ENCODE assay signal across 8 cellular contexts in the genomic region with DNA sequence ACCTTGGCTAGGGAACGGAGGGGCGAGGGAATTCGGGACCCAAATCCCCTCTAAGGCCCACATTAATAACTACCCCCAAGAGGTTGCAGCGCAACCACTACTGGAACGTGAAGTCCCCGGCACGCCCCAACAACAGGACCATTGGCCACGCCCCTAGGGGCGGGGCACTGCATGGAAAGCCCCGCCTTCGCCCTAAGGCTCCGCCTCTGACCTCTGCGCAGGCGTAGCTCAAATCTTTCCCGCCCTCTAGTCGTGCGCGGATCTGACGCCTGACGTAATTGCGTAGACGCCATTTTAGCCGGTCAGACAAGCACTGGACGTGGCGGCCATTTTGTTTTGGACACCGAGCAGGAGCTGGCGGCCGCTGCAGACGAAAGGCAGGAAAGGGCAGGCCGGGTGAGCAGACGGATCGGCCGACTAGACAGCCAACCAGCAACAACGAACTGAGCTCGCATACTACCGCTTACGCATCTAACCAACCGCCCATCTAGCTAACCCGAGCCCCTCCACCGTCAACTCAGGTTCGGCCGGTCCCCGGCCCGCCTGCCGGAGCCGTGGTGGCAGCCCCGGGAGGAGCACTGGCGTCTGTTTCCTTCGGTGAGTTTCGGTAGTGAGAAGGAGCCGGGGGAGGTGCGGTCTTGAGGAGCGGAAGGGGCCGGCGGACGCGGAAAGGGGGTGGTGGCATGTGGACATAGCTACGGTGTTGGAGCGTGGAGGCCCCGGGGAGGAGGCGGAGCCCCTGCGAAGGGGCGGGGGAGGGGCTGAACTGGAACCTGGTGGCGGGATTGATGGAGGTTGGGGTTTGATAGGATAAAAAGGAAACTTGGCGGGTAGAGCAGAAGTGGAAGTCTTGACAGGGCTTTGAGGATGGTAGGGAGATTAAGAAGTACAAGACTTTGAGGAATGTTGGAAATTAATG. TPM values are rescaled to one million over a fixed set of nuclear protein-coding genes. Genes with fewer than 3 reads are reported as not detected.
DNase-seq lines count a peak whose midpoint lies in the region; ATAC-seq and TF ChIP-seq lines count a peak whose summit lies in the region.

Gene CHTOP (plus strand): TSS at position 320 of the 919 bp plus-strand sequence. CDS start 2,523 bp downstream, outside the sequence.

- H3K27ac ChIP-seq in angular gyrus (ENCODE audit: low read depth, low read length) (peak within 1 kb of the TSS; percentile 99), prostate gland (peak within 1 kb of the TSS; percentile 99 to 100), urinary bladder (ENCODE audit: low read depth) (peak within 1 kb of the TSS; percentile 99)

- DNase-seq in NCI-H187 (lab: John Stamatoyannopoulos, UW) (peak; percentile 100), T-helper 2 cell (peak; percentile 86 to 97 (median 93)), left ventricle myocardium superior (peak; percentile 98), prostate gland (ENCODE audit: low spot score) (peak; percentile 98)

- peak in 2 of 4 experiments; percentile 26 to 44 for TF ChIP-seq CTCF in prostate gland (IDR thresholded peaks at IDR 0.05)

- intact Hi-C loops in left ventricle myocardium superior (cut with micrococcal nuclease) = no loop called here
- intact Hi-C loops in prostate gland (cut with DNase I) = loop anchor here (2.0 kb wide), 2 partner anchors 21 to 25 kb away; partner anchors contain the start of genes S100A16 and SNAPIN

- H3K9me3 ChIP-seq in prostate gland = no peaks in the 10 kb centered on the region

- H3K4me1 ChIP-seq in prostate gland (replicated peaks) = no peaks in the 10 kb centered on the region
- no peaks in the 10 kb centered on the region for H3K4me1 ChIP-seq in urinary bladder (ENCODE audit: insufficient read depth)

- H3K36me3 ChIP-seq in prostate gland = peaks cover 0 to 9% of the 10 kb centered on the region in 2 donors
- no peaks in the 10 kb centered on the region for H3K36me3 ChIP-seq in urinary bladder (ENCODE audit: insufficient read depth)

- H3K4me3 ChIP-seq in prostate gland (peak within 1 kb of the TSS; percentile 76 to 93), urinary bladder (ENCODE audit: low read depth, low read length) (peak within 1 kb of the TSS; percentile 71)

- H3K27me3 ChIP-seq in prostate gland (replicated peaks; ENCODE audit: insufficient read depth) = no peaks in the 10 kb centered on the region

- ATAC-seq in GM18498 (IDR thresholded peaks at IDR 0.05; ENCODE audit: unreplicated experiment) (peak; percentile 85), HG02938 (IDR thresholded peaks at IDR 0.05; ENCODE audit: unreplicated experiment) (peak; percentile 88), left ventricle myocardium superior (peak; percentile 90)

- peak; percentile 94 for TF ChIP-seq POLR2A in prostate gland (IDR thresholded peaks at IDR 0.05)

- 1% methylated on average over 65 of the region's 65 CpGs for WGBS in prostate gland
- 2% methylated on average over 65 of the region's 65 CpGs for WGBS in urinary bladder

RNA-seq across cellular contexts. Expression of gene CHTOP, which starts in this region (rescaled TPM):
- total RNA-seq in left ventricle myocardium superior (73.3 TPM), prostate gland (10 to 100 TPM; 60.6 to 74.4 TPM), urinary bladder (53.8 TPM)
- polyA plus RNA-seq in urinary bladder = 63.9 TPM

Comparison
In these comparisons a context has a peak if more than half of its experiments do, and no peak if none do; other contexts are left out.
1. Peak in every context shown above with its lines: DNase-seq, ATAC-seq, H3K4me3 ChIP-seq and H3K27ac ChIP-seq.